In genomic region chr10:132437511-132437910, GRCh38 we compare ENCODE assay signal across 17 cellular contexts.
"Had no signal": no experiment of that assay in that cellular context is flagged by ENCODE, and none has a peak within 500 bp of the region (broad histone marks: within the 10 kb centered on the region; RNA-seq: fewer than 3 reads in every experiment).

No MANE protein-coding gene starts in this region.

- H3K27ac ChIP-seq: heart right ventricle, left lung, lower lobe of right lung, neutrophil, psoas muscle, upper lobe of left lung, uterus had no signal

- H3K9me3 ChIP-seq: heart right ventricle, left lung, lower lobe of right lung, neutrophil, psoas muscle, upper lobe of left lung, uterus had no signal

- H3K4me3 Mint-ChIP-seq: memory B cell; naive thymus-derived CD4-positive, alpha-beta T cell; nephron progenitor cell had no signal

- H3K27me3 Mint-ChIP-seq: memory B cell; naive thymus-derived CD4-positive, alpha-beta T cell had no signal

- H3K4me3 ChIP-seq: heart right ventricle, left lung, lower lobe of right lung, psoas muscle, upper lobe of left lung, uterus had no signal

- H3K4me1 ChIP-seq: psoas muscle, uterus had no signal

- H3K36me3 Mint-ChIP-seq: memory B cell had no signal

- H3K27me3 ChIP-seq: heart right ventricle, left lung, neutrophil, upper lobe of left lung, uterus had no signal

- DNase-seq: effector memory CD4-positive, alpha-beta T cell; islet precursor cell; lower lobe of right lung; naive thymus-derived CD4-positive, alpha-beta T cell; nephron progenitor cell; psoas muscle; retina; stimulated activated CD4-positive, alpha-beta T cell treated with anti-CD3 and anti-CD28 coated beads, Interleukin-2, amount 100 ng/mL, for 24 hours; stimulated activated CD4-positive, alpha-beta T cell treated with anti-CD3 and anti-CD28 coated beads, Interleukin-4, amount 100 ng/mL, for 4 hours; stimulated activated naive CD4-positive, alpha-beta T cell treated with Interleukin-2 at 50 U/mL for 16 hours; uterus had no signal

- H3K9me3 Mint-ChIP-seq: memory B cell, nephron progenitor cell had no signal

- H3K36me3 ChIP-seq: heart right ventricle, left lung, lower lobe of right lung, neutrophil, upper lobe of left lung, uterus had no signal

- ATAC-seq: esophagus mucosa; heart right ventricle; left lung; lower lobe of right lung; naive thymus-derived CD4-positive, alpha-beta T cell; psoas muscle had no signal

- H3K27ac Mint-ChIP-seq: memory B cell, nephron progenitor cell had no signal
